Comparison of ENCODE assay signal across 8 cellular contexts in genomic region chr2:232696609-232697058, GRCh38. TPM values are rescaled to one million over a fixed set of nuclear protein-coding genes. Genes with fewer than 3 reads are reported as not detected.
DNase-seq lines count a peak whose midpoint lies in the region; ATAC-seq and TF ChIP-seq lines count a peak whose summit lies in the region.

No MANE protein-coding gene starts in this region.

- peak overlapping the region; percentile 76 for H3K4me3 Mint-ChIP-seq in T-helper 1 cell treated with Interleukin-12 subunit alpha and Interleukin-12 subunit beta and Interleukin-4 antibody, amounts not matched to agents 30 μg/mL and 1 μg/mL, for 36 hours

- H3K4me3 ChIP-seq in adrenal gland, result peak overlapping the region in 1 of 4 donors; percentile 69
- H3K4me3 ChIP-seq in left lung, result peak overlapping the region; percentile 97
- peak overlapping the region; percentile 95 to 96 for H3K4me3 ChIP-seq in testis

- intact Hi-C loops in adrenal gland (cut with DNase I), result no loop called here
- intact Hi-C loops in left lung (cut with DNase I), result no loop called here
- intact Hi-C loops in testis (cut with DNase I; ENCODE audit: low total_unique reads), result no loop called here

- H3K27ac Mint-ChIP-seq in T-helper 1 cell treated with Interleukin-12 subunit alpha and Interleukin-12 subunit beta and Interleukin-4 antibody, amounts not matched to agents 30 μg/mL and 1 μg/mL, for 36 hours, result peak overlapping the region; percentile 73

- no peak for ATAC-seq in left lung
- no peak for ATAC-seq in GM18873 (IDR thresholded peaks at IDR 0.05; ENCODE audit: low FRiP score, unreplicated experiment)
- ATAC-seq in GM21528 (IDR thresholded peaks at IDR 0.05; ENCODE audit: low FRiP score, unreplicated experiment), result no peak

- H3K27me3 ChIP-seq in adrenal gland (no peaks in the 10 kb centered on the region), left lung (no peaks in the 10 kb centered on the region), testis (no peaks in the 10 kb centered on the region)

- no peak for TF ChIP-seq CTCF in adrenal gland (IDR thresholded peaks at IDR 0.05)
- TF ChIP-seq CTCF in left lung (IDR thresholded peaks at IDR 0.05), result no peak
- no peak for TF ChIP-seq CTCF in testis (IDR thresholded peaks at IDR 0.05)

- peak overlapping the region; percentile 60 to 98 (median 74) for H3K27ac ChIP-seq in adrenal gland
- H3K27ac ChIP-seq in left lung, result peak overlapping the region; percentile 86 to 92
- peak overlapping the region; percentile 93 to 98 for H3K27ac ChIP-seq in testis

- H3K36me3 Mint-ChIP-seq in T-helper 1 cell treated with Interleukin-12 subunit alpha and Interleukin-12 subunit beta and Interleukin-4 antibody, amounts not matched to agents 30 μg/mL and 1 μg/mL, for 36 hours (ENCODE audit: low read depth), result peaks cover 23% of the 10 kb centered on the region

- no peaks in the 10 kb centered on the region for H3K27me3 Mint-ChIP-seq in T-helper 1 cell treated with Interleukin-12 subunit alpha and Interleukin-12 subunit beta and Interleukin-4 antibody, amounts not matched to agents 30 μg/mL and 1 μg/mL, for 36 hours (ENCODE audit: low read depth)

- 33 to 37% (median 35%) methylated on average over 9 to 10 of the region's 10 CpGs for WGBS in adrenal gland, 4 donors
- WGBS in testis, 2 donors, result 25 to 28% methylated on average over 10 of the region's 10 CpGs

- DNase-seq in T-helper 1 cell, result no peak
- DNase-seq in adrenal gland, result no peak
- no peak for DNase-seq in left lung
- DNase-seq in testis, result no peak
- DNase-seq in GM03348 (ENCODE audit: low spot score), result no peak

- TF ChIP-seq POLR2A in adrenal gland (IDR thresholded peaks at IDR 0.05) (peak in 1 of 2 donors; percentile 35), testis (IDR thresholded peaks at IDR 0.05) (no peak)

- peaks cover 35% of the 10 kb centered on the region for H3K4me1 Mint-ChIP-seq in T-helper 1 cell treated with Interleukin-12 subunit alpha and Interleukin-12 subunit beta and Interleukin-4 antibody, amounts not matched to agents 30 μg/mL and 1 μg/mL, for 36 hours (ENCODE audit: low read depth)

- H3K9me3 Mint-ChIP-seq in T-helper 1 cell treated with Interleukin-12 subunit alpha and Interleukin-12 subunit beta and Interleukin-4 antibody, amounts not matched to agents 30 μg/mL and 1 μg/mL, for 36 hours, result peaks cover 3% of the 10 kb centered on the region

- no peaks in the 10 kb centered on the region for H3K36me3 ChIP-seq in adrenal gland (replicated peaks in 1 of 2)
- H3K36me3 ChIP-seq in left lung, result no peaks in the 10 kb centered on the region
- no peaks in the 10 kb centered on the region for H3K36me3 ChIP-seq in testis (ENCODE audit: low read depth, missing control alignments)

- peaks cover 30 to 40% of the 10 kb centered on the region in 2 donors for H3K4me1 ChIP-seq in adrenal gland (replicated peaks in 1 of 2)
- H3K4me1 ChIP-seq in left lung, result peaks cover 24 to 32% of the 10 kb centered on the region in 2 donors
- H3K4me1 ChIP-seq in testis, result peaks cover 21% of the 10 kb centered on the region

- no peaks in the 10 kb centered on the region for H3K9me3 ChIP-seq in adrenal gland (replicated peaks in 1 of 3)
- H3K9me3 ChIP-seq in left lung, result no peaks in the 10 kb centered on the region
- no peaks in the 10 kb centered on the region for H3K9me3 ChIP-seq in testis

RNA-seq across cellular contexts. Expression of gene GIGYF2, which starts 0.5 kb away (rescaled TPM):
- 10 to 100 TPM; 32.0 to 93.4 (median 65.4) TPM for total RNA-seq in adrenal gland
- 10 to 100 TPM; 13.5 to 71.6 (median 38.6) TPM for polyA plus RNA-seq in adrenal gland
- 10 to 100 TPM; 56.2 to 76.6 TPM for total RNA-seq in left lung
- total RNA-seq in testis, result 100 to 1,000 TPM; 150 to 173 TPM
- 107 TPM for polyA plus RNA-seq in testis (ENCODE audit: insufficient read depth, low read depth, low replicate concordance)
